1 cellular context compared by ENCODE assay signal in the genomic region with DNA sequence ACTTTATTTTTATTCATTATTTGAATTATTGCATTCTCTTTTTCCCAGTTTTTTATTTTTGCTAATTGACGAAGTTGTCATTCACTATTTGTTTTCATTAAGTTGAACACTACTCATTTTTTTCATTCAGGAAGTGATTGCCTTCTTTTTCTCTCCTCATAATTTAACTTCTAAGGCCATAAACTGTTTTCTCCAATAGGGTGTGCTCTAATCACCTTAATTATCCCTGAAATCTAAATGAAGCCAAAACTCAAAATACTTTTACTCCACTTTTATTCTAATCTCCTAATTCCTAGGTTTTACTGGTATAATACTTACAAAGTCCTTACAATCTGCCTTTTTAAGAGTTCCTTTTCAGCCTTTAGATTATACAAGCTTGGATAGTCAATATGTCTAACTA.
TF ChIP-seq lines count a peak whose summit lies in the region.

No MANE protein-coding gene starts in this region.

TF ChIP-seq in GM23338, 12 proteins besides CTCF, POLR2A, EP300 and RAD21:
- TF ChIP-seq POLR2AphosphoS5 (IDR thresholded peaks at IDR 0.05; ENCODE audit: low read depth): no peak
- TF ChIP-seq, protein P1, sequence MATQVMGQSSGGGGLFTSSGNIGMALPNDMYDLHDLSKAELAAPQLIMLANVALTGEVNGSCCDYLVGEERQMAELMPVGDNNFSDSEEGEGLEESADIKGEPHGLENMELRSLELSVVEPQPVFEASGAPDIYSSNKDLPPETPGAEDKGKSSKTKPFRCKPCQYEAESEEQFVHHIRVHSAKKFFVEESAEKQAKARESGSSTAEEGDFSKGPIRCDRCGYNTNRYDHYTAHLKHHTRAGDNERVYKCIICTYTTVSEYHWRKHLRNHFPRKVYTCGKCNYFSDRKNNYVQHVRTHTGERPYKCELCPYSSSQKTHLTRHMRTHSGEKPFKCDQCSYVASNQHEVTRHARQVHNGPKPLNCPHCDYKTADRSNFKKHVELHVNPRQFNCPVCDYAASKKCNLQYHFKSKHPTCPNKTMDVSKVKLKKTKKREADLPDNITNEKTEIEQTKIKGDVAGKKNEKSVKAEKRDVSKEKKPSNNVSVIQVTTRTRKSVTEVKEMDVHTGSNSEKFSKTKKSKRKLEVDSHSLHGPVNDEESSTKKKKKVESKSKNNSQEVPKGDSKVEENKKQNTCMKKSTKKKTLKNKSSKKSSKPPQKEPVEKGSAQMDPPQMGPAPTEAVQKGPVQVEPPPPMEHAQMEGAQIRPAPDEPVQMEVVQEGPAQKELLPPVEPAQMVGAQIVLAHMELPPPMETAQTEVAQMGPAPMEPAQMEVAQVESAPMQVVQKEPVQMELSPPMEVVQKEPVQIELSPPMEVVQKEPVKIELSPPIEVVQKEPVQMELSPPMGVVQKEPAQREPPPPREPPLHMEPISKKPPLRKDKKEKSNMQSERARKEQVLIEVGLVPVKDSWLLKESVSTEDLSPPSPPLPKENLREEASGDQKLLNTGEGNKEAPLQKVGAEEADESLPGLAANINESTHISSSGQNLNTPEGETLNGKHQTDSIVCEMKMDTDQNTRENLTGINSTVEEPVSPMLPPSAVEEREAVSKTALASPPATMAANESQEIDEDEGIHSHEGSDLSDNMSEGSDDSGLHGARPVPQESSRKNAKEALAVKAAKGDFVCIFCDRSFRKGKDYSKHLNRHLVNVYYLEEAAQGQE (IDR thresholded peaks at IDR 0.05; ENCODE audit: unreplicated experiment): no peak
- no peak for TF ChIP-seq ZNF114 (CRISPR knock-in tag; IDR thresholded peaks at IDR 0.05)
